Comparison of ENCODE assay signal across 8 cellular contexts in the genomic region with DNA sequence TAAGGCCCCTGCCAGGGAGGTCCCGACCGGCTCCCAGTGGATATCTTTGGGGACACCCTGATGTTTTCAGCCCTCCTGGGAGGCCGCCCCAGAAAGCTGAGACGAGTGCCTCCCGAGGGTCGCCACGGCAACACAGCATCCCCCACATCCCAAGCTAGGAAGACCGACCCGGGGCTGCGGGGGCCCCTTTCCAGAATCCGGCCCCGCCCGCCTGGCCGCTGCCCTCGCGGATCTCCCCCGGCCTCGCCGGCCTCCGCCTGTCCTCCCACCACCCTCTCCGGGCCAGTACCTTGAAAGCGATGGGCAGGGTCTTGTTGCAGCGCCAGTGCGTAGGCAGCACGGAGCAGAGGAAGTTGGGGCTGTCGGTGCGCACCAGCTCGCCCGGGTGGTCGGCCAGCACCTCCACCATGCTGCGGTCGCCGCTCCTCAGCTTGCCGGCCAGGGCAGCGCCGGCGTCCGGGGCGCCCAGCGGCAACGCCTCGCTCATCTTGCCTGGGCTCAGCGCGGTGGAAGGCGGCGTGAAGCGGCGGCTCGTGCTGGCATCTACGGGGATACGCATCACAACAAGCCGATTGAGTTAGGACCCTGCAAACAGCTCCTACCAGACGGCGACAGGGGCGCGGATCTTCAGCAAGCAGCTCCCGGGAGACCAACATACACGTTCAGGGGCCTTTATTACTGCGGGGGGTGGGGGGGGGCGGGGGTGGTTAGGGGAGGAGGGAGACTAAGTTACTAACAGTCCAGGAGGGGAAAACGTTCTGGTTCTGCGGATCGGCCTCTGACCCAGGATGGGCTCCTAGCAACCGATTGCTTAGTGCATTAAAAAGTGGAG.
DNase-seq lines count a peak whose midpoint lies in the region; ATAC-seq, FAIRE-seq and TF ChIP-seq lines count a peak whose summit lies in the region.

No MANE protein-coding gene starts in this region.

- DNase-seq in AG04449 (ENCODE audit: low read depth, low spot score) (no peak), HT-29 (ENCODE audit: low spot score) (peak; percentile 43), pancreas (peak in 5 of 6 donors; percentile 26 to 74 (median 35)), A673 (ENCODE audit: low spot score) (no peak), ACHN (no peak)
- peak; percentile 71 for DNase-seq in activated CD8-positive, alpha-beta memory T cell treated with anti-CD3 and anti-CD28 coated beads, Interleukin-2, amount 50 U/mL, for 48 hours

- H3K27me3 ChIP-seq in gastroesophageal sphincter, result peaks cover 83% of the 10 kb centered on the region
- H3K27me3 ChIP-seq in pancreas, result peaks cover 0 to 22% (median 4%) of the 10 kb centered on the region in 4 donors
- peaks cover 95% of the 10 kb centered on the region for H3K27me3 ChIP-seq in A673 (replicated peaks; ENCODE audit: insufficient read depth, low read depth, low read length, poor library complexity)

- TF ChIP-seq CTCF in AG04449 (IDR thresholded peaks at IDR 0.05; ENCODE audit: insufficient read depth, low read length, missing control alignments) (no peak), gastroesophageal sphincter (IDR thresholded peaks at IDR 0.05) (no peak), pancreas (IDR thresholded peaks at IDR 0.05) (no peak), A673 (conservative IDR thresholded peaks at IDR 0.05; ENCODE audit: low read depth, low read length) (no peak)

- in situ Hi-C loops in ACHN (cut with HindIII; ENCODE audit: low pct_ligation_motif_present, low pct_unique_long_range_greater_than_20kb, low sequenced_read_pairs), result no loop called here

- CTCF ChIA-PET in AG04449 (lab: Yijun Ruan, JAX) (interaction anchor here (0.9 to 2.9 kb wide), 8 partner anchors 10 to 953 kb away, joined by 3 to 22 read pairs (median 5); no protein-coding TSS in a partner anchor), A673 (lab: Charles Lee) (interaction anchor here (0.6 to 1.9 kb wide), 2 partner anchors 141 to 953 kb away, joined by 3 to 11 read pairs; no protein-coding TSS in a partner anchor)

- H3K36me3 ChIP-seq in gastroesophageal sphincter, result no peaks in the 10 kb centered on the region
- H3K36me3 ChIP-seq in pancreas, result no peaks in the 10 kb centered on the region
- H3K36me3 ChIP-seq in A673 (ENCODE audit: insufficient read depth, low read length, poor library complexity, severe bottlenecking), result no peaks in the 10 kb centered on the region

- POLR2A ChIA-PET in AG04449 (lab: Yijun Ruan, JAX), result interaction anchor here (0.8 to 2.6 kb wide), 16 partner anchors 10 to 1054 kb away, joined by 3 to 14 read pairs (median 5); no protein-coding TSS in a partner anchor
- POLR2A ChIA-PET in A673 (lab: Charles Lee; ENCODE audit: low non-redundant PET), result no interaction called here

- H3K4me3 ChIP-seq in AG04449 (ENCODE audit: low read depth, low read length) (peak overlapping the region; percentile 83), gastroesophageal sphincter (peak overlapping the region; percentile 25 to 77), pancreas (peak overlapping the region; percentile 29 to 73 (median 70)), A673 (ENCODE audit: low read depth, low read length, poor library complexity, severe bottlenecking) (no peak overlapping the region)

- H3K4me1 ChIP-seq in gastroesophageal sphincter (peaks cover 0 to 55% (median 17%) of the 10 kb centered on the region in 3 donors), pancreas (peaks cover 0 to 7% (median 7%) of the 10 kb centered on the region in 3 donors), A673 (ENCODE audit: insufficient read depth, low read length, poor library complexity, severe bottlenecking) (peaks cover 19% of the 10 kb centered on the region)

- TF ChIP-seq EP300 in gastroesophageal sphincter (IDR thresholded peaks at IDR 0.05), result no peak

- peak overlapping the region in 3 of 4 donors; percentile 18 to 74 (median 60) for H3K27ac ChIP-seq in gastroesophageal sphincter
- peak overlapping the region in 3 of 4 donors; percentile 39 to 91 (median 89) for H3K27ac ChIP-seq in pancreas
- H3K27ac ChIP-seq in A673 (ENCODE audit: low read depth, low read length, poor library complexity, severe bottlenecking), result no peak overlapping the region

- no peak for FAIRE-seq in pancreas (lab: Jason Lieb, UNC)

- no peak for TF ChIP-seq POLR2A in gastroesophageal sphincter (IDR thresholded peaks at IDR 0.05)

- 4 to 13% methylated on average over 2 to 6 of the region's 64 CpGs for WGBS in gastroesophageal sphincter (ENCODE audit: low coverage in 1 of 2), 2 donors
- WGBS in pancreas, 2 donors, result 2 to 3% methylated on average over 63 to 64 of the region's 64 CpGs

- no peaks in the 10 kb centered on the region for H3K9me3 ChIP-seq in gastroesophageal sphincter
- no peaks in the 10 kb centered on the region for H3K9me3 ChIP-seq in pancreas
- no peaks in the 10 kb centered on the region for H3K9me3 ChIP-seq in A673 (ENCODE audit: low read depth, low read length, poor library complexity, severe bottlenecking)

- no TSS peak for BruUV-seq in A673 (replicated peaks; lab: Mats Ljungman, UMichigan)

- ATAC-seq in gastroesophageal sphincter (no peak), pancreas (no peak), GM19452 (IDR thresholded peaks at IDR 0.05; ENCODE audit: unreplicated experiment) (no peak)

- intact Hi-C loops in pancreas (cut with DNase I) (loop anchor here in 1 of 3 donors (10.0 kb wide), 1 partner anchor 142 kb away; no protein-coding TSS in a partner anchor), A673 (cut with micrococcal nuclease; ENCODE audit: unreplicated experiment) (loop anchor here (10.0 kb wide), 1 partner anchor 1048 kb away; no protein-coding TSS in a partner anchor)

Comparison
In these comparisons a context has a peak if more than half of its experiments do, and no peak if none do; other contexts are left out.
1. DNase-seq: peak in HT-29 (single experiment), activated CD8-positive, alpha-beta memory T cell treated with anti-CD3 and anti-CD28 coated beads, Interleukin-2, amount 50 U/mL, for 48 hours (single experiment) and pancreas (5 of 6); none in AG04449 (single experiment), A673 (single experiment) and ACHN (single experiment).